31 cellular contexts compared by ENCODE assay signal in the genomic region with DNA sequence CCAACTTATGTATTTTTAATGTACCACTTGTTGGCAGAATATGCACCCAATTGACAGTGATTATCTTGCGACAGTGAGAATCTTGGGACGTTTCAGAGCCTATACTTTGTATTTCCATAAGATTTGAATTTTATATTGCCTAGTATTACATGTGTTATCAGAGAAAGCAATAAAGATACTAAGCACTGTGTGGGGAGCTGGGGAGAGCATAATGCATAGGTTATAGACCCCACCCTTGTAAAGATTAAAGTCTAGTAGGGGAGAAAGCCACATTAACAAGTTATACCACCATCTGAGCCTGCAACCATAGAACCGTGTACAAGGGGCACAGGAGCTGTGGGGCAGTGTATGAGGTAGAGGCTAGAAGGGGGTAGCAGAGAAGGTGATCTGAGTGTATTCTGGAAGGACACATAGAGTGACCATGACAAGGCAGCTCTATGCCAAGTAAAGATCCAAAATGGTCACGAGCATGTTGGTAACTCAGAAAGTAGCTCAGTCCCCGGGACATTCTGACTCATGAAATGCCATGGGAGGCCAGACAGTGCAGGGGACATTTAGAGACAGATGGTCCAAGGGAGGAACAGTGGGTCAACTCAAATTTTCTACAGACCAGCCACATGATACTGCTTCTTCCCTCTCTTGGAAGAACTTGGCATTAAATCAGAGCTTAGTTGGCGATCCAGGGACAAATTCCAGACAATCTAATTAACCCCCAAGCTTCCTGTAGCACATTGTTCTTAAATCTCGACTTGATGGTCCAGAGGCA.
"Had no signal": no experiment of that assay in that cellular context is flagged by ENCODE, and none has a peak within 500 bp of the region (broad histone marks: within the 10 kb centered on the region; RNA-seq: fewer than 3 reads in every experiment).

No MANE protein-coding gene starts in this region.

- H3K36me3 ChIP-seq: adrenal gland, esophagus squamous epithelium, gastroesophageal sphincter, heart right ventricle, WERI-Rb-1 had no signal

- ATAC-seq: activated CD4-positive, CD25-positive, alpha-beta regulatory T cell treated with anti-CD3 and anti-CD28 coated beads, Interleukin-2, amount 50 U/mL, for 24 hours; activated CD8-positive, alpha-beta T cell treated with anti-CD3 and anti-CD28 coated beads for 36 hours; activated naive CD8-positive, alpha-beta T cell treated with anti-CD3 and anti-CD28 coated beads, Interleukin-2, amount 50 U/mL, for 24 hours; activated T-cell treated with anti-CD3 and anti-CD28 coated beads, Interleukin-2, amount 50 U/mL, for 4 hours; activated T-helper 17 cell treated with anti-CD3 and anti-CD28 coated beads, Interleukin-2, amount 50 U/mL, for 72 hours; body of pancreas; effector memory CD8-positive, alpha-beta T cell; gastroesophageal sphincter; heart right ventricle; T-helper 17 cell had no signal

- H3K27ac ChIP-seq: adrenal gland, body of pancreas, esophagus squamous epithelium, gastroesophageal sphincter, heart right ventricle, WERI-Rb-1 had no signal

- H3K4me3 ChIP-seq: adrenal gland, body of pancreas, esophagus squamous epithelium, gastroesophageal sphincter, heart right ventricle had no signal

- H3K9me3 ChIP-seq: adrenal gland, body of pancreas, esophagus squamous epithelium had no signal

- FAIRE-seq: colon had no signal

- DNase-seq: activated B cell treated with CpG ODN at 0.5 μM for 24 hours; activated CD4-positive, alpha-beta T cell treated with anti-CD3 and anti-CD28 coated beads for 48 hours; activated CD4-positive, alpha-beta T cell treated with anti-CD3 and anti-CD28 coated beads, Interleukin-2, amount 50 U/mL, for 1 hour; activated CD4-positive, alpha-beta T cell treated with anti-CD3 and anti-CD28 coated beads, Interleukin-2, amount 50 U/mL, for 48 hours; activated CD8-positive, alpha-beta memory T cell treated with anti-CD3 and anti-CD28 coated beads for 24 hours; activated CD8-positive, alpha-beta T cell treated with anti-CD3 and anti-CD28 coated beads for 36 hours; activated effector memory CD4-positive, alpha-beta T cell treated with Interleukin-2 at 50 U/mL for 16 hours; activated naive CD4-positive, alpha-beta T cell treated with anti-CD3 and anti-CD28 coated beads for 36 hours; activated naive CD8-positive, alpha-beta T cell treated with anti-CD3 and anti-CD28 coated beads for 36 hours; activated naive CD8-positive, alpha-beta T cell treated with anti-CD3 and anti-CD28 coated beads, Interleukin-2, amount 50 U/mL, for 24 hours; activated T-cell treated with anti-CD3 and anti-CD28 coated beads, Interleukin-2, amount 50 U/mL, for 4 hours; adrenal gland; amygdala; aorta; body of pancreas; caudate nucleus; cortex of kidney; dermis blood vessel endothelial cell; effector CD4-positive, alpha-beta T cell; effector memory CD8-positive, alpha-beta T cell; erythroblast; esophagus squamous epithelium; foreskin melanocyte; heart right ventricle; T-helper 17 cell; T1000; WERI-Rb-1 had no signal

- H3K27me3 ChIP-seq: body of pancreas had no signal

- H3K4me1 ChIP-seq: adrenal gland, body of pancreas, esophagus squamous epithelium, gastroesophageal sphincter, heart right ventricle had no signal
